Comparison of ENCODE assay signal across 10 cellular contexts in the genomic region with DNA sequence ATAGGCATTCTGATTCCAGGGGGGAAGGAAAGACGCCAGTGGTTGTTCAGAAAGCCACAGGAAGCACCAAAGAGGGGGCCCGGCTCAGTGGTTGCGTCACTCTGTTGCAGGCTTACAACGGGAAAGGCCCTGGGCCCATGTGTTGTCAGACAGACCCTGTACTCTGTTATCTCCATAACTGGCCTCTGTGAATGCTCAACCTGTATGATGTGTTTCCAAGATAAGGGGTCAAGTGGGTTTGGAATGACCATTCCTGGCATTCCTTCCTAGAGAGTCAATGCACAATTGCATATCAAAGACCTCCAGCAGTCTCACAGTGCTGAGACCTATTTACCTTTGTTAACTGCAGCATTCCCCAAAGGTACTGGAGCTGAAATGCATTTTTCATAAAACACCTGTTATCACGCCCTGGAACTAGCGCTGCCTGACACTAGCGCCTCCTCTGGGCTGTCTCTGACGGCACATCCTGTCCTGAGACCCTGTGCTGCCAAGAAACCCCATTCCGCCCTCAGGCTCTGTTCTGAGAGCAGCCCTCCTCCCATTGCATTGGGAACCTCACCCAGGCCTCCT. TPM values are rescaled to one million over a fixed set of nuclear protein-coding genes. Genes with fewer than 3 reads are reported as not detected.
DNase-seq lines count a peak whose midpoint lies in the region; ATAC-seq and TF ChIP-seq lines count a peak whose summit lies in the region.
"Had no signal": no experiment of that assay in that cellular context is flagged by ENCODE, and none has a peak within 500 bp of the region (broad histone marks: within the 10 kb centered on the region; RNA-seq: fewer than 3 reads in every experiment).

No MANE protein-coding gene starts in this region.

- H3K27ac ChIP-seq in caudate nucleus (ENCODE audit: low read depth, low read length), result no peak overlapping the region

- H3K36me3 Mint-ChIP-seq in endothelial cell (ENCODE audit: low read depth, unreplicated experiment) (no peaks in the 10 kb centered on the region), progenitor cell of endocrine pancreas (ENCODE audit: insufficient read depth) (no peaks in the 10 kb centered on the region)
- H3K36me3 Mint-ChIP-seq: brain had no signal

- H3K4me1 Mint-ChIP-seq in endothelial cell (ENCODE audit: unreplicated experiment) (peaks cover 42% of the 10 kb centered on the region), progenitor cell of endocrine pancreas (ENCODE audit: low read depth) (peaks cover 22% of the 10 kb centered on the region)

- peak overlapping the region; percentile 6 for H3K4me3 Mint-ChIP-seq in endothelial cell (ENCODE audit: unreplicated experiment)
- H3K4me3 Mint-ChIP-seq in progenitor cell of endocrine pancreas (ENCODE audit: low read depth), result no peak overlapping the region
- H3K4me3 Mint-ChIP-seq: brain had no signal

- H3K27me3 Mint-ChIP-seq in endothelial cell (ENCODE audit: unreplicated experiment) (peaks cover 7% of the 10 kb centered on the region), progenitor cell of endocrine pancreas (peaks cover 27% of the 10 kb centered on the region)

- DNase-seq in GDM1 (lab: John Stamatoyannopoulos, UW), result peak; percentile 25
- DNase-seq in MV-4-11 (lab: John Stamatoyannopoulos, UW), result peak; percentile 73
- DNase-seq in endothelial cell (ENCODE audit: low spot score), result no peak
- DNase-seq in progenitor cell of endocrine pancreas (ENCODE audit: low spot score, unreplicated experiment), result no peak
- DNase-seq in caudate nucleus (lab: John Stamatoyannopoulos, UW), result no peak
- DNase-seq: activated CD4-positive, CD25-positive, alpha-beta regulatory T cell; NCI-H1436 treated with DMSO at 0.1 percent for 48 hours had no signal

- H3K27ac Mint-ChIP-seq in endothelial cell (ENCODE audit: unreplicated experiment), result peak overlapping the region; percentile 81
- H3K27ac Mint-ChIP-seq in progenitor cell of endocrine pancreas, result peak overlapping the region; percentile 85

- TF ChIP-seq CTCF in endothelial cell (IDR thresholded peaks at IDR 0.05; ENCODE audit: unreplicated experiment), result no peak
- TF ChIP-seq CTCF in progenitor cell of endocrine pancreas (IDR thresholded peaks at IDR 0.05; ENCODE audit: unreplicated experiment), result peak; percentile 37

- ATAC-seq in GM18511 (IDR thresholded peaks at IDR 0.05; ENCODE audit: unreplicated experiment), result no peak
- ATAC-seq in GM19397 (IDR thresholded peaks at IDR 0.05; ENCODE audit: unreplicated experiment), result no peak

- no peaks in the 10 kb centered on the region for H3K9me3 Mint-ChIP-seq in endothelial cell (ENCODE audit: unreplicated experiment)
- no peaks in the 10 kb centered on the region for H3K9me3 Mint-ChIP-seq in progenitor cell of endocrine pancreas (ENCODE audit: low read depth)

RNA-seq across cellular contexts. Expression of gene LRRFIP1, which starts 13.2 kb away (rescaled TPM):
- total RNA-seq in endothelial cell (ENCODE audit: unreplicated experiment) (105 TPM), progenitor cell of endocrine pancreas (68.6 and 71.4 TPM in 2 replicates)

RNA-seq across cellular contexts. Expression of gene RAB17, which starts 23.7 kb away (rescaled TPM):
- total RNA-seq in endothelial cell (ENCODE audit: unreplicated experiment), result 1.5 TPM
- 49.9 and 52.0 TPM in 2 replicates for total RNA-seq in progenitor cell of endocrine pancreas

RNA-seq across cellular contexts. Expression of gene PRLH, which starts 47.9 kb away (rescaled TPM):
- not detected for total RNA-seq in endothelial cell (ENCODE audit: unreplicated experiment)
- not detected in 2 replicates for total RNA-seq in progenitor cell of endocrine pancreas

Comparison
In these comparisons a context has a peak if more than half of its experiments do, and no peak if none do; other contexts are left out.
1. DNase-seq: peak in GDM1 (single experiment) and MV-4-11 (single experiment); none in endothelial cell (single experiment), progenitor cell of endocrine pancreas (single experiment) and caudate nucleus (0 of 61).
2. RNA of gene RAB17, which starts 23.7 kb away (total RNA-seq): 49.9 to 52.0 TPM in progenitor cell of endocrine pancreas; 1.5 TPM in endothelial cell (single experiment); every median in the first group is over 10 times any median in the second.